Comparison of ENCODE assay signal across 9 cellular contexts in genomic region chr1:229843627-229844238, GRCh38.
DNase-seq lines count a peak whose midpoint lies in the region; ATAC-seq, FAIRE-seq and TF ChIP-seq lines count a peak whose summit lies in the region.
"Had no signal": no experiment of that assay in that cellular context is flagged by ENCODE, and none has a peak within 500 bp of the region (broad histone marks: within the 10 kb centered on the region; RNA-seq: fewer than 3 reads in every experiment).

No MANE protein-coding gene starts in this region.

- no peaks in the 10 kb centered on the region for H3K9me3 Mint-ChIP-seq in H9

- no peak overlapping the region for H3K14ac ChIP-seq in H9 (ENCODE audit: insufficient read depth, low read length)

- no peaks in the 10 kb centered on the region for H3K79me1 ChIP-seq in H9 (ENCODE audit: insufficient read depth, low read depth, low read length, poor library complexity, severe bottlenecking)

- H3K79me2 ChIP-seq in hepatocyte: no peaks in the 10 kb centered on the region
- no peaks in the 10 kb centered on the region for H3K79me2 ChIP-seq in H9 (ENCODE audit: insufficient read depth, low read length)

- CTCF ChIA-PET in A673 (lab: Charles Lee): no interaction called here

- no peak overlapping the region for H2BK15ac ChIP-seq in H9 (ENCODE audit: low read depth, low read length)

- H3K4me3 ChIP-seq in A673 (ENCODE audit: low read depth, low read length, poor library complexity, severe bottlenecking) (no peak overlapping the region), hepatocyte (no peak overlapping the region), kidney (ENCODE audit: low read length in 2 of 2) (no peak overlapping the region)

- in situ Hi-C loops in SK-MEL-5 (cut with HindIII; ENCODE audit: low pct_unique_long_range_greater_than_20kb, low sequenced_read_pairs): no loop called here

- POLR2A ChIA-PET in A673 (lab: Charles Lee; ENCODE audit: low non-redundant PET): no interaction called here

- H2AK5ac ChIP-seq in H9 (ENCODE audit: insufficient read length, low read length): no peak overlapping the region

- H3K27ac Mint-ChIP-seq in H9: no peak overlapping the region

- BruUV-seq in A673 (replicated peaks; lab: Mats Ljungman, UMichigan): no TSS peak

- peak; percentile 37 for DNase-seq in A673 (ENCODE audit: low spot score)
- DNase-seq in HCEC 1CT: peak; percentile 75
- DNase-seq in SK-MEL-5 (ENCODE audit: low read depth, low spot score): peak; percentile 27
- peak; percentile 71 for DNase-seq in hepatocyte (ENCODE audit: low spot score)
- DNase-seq in kidney: no peak
- no peak for DNase-seq in NCI-H1694 (lab: John Stamatoyannopoulos, UW)
- no peak for DNase-seq in H9
- DNase-seq: activated gamma-delta T cell had no signal

- H3K23ac ChIP-seq in H9 (ENCODE audit: insufficient read length, low read depth, low read length): no peak overlapping the region

- H3K56ac ChIP-seq in H9 (ENCODE audit: insufficient read length, low read depth, low read length): no peak overlapping the region

- H2BK5ac ChIP-seq in H9 (ENCODE audit: insufficient read length, low read length): no peak overlapping the region

- H3K4me1 ChIP-seq in A673 (ENCODE audit: insufficient read depth, low read length, poor library complexity, severe bottlenecking): peaks cover 1% of the 10 kb centered on the region
- H3K4me1 ChIP-seq in hepatocyte (ENCODE audit: insufficient read depth): peaks cover 16% of the 10 kb centered on the region
- no peaks in the 10 kb centered on the region for H3K4me1 ChIP-seq in kidney (ENCODE audit: control insufficient read depth in 1 of 2, insufficient read depth in 1 of 2, low read depth in 1 of 2, low read length in 2 of 2)
- no peaks in the 10 kb centered on the region for H3K4me1 ChIP-seq in H9 (ENCODE audit: insufficient read depth, low read length)

- H3K36me3 ChIP-seq in A673 (ENCODE audit: insufficient read depth, low read length, poor library complexity, severe bottlenecking) (no peaks in the 10 kb centered on the region), hepatocyte (replicated peaks; ENCODE audit: insufficient read depth, low read depth) (no peaks in the 10 kb centered on the region), kidney (ENCODE audit: control insufficient read depth in 1 of 2, insufficient read depth in 2 of 2, low read length in 2 of 2) (no peaks in the 10 kb centered on the region)

- H3K4me2 ChIP-seq in hepatocyte (no peak overlapping the region), H9 (ENCODE audit: insufficient read depth, insufficient read length, low read length) (no peak overlapping the region)

- H4K91ac ChIP-seq in H9 (ENCODE audit: insufficient read length, low read depth, low read length): no peak overlapping the region

- H2AFZ ChIP-seq in hepatocyte: no peak overlapping the region
- H2AFZ ChIP-seq in H9 (ENCODE audit: low read length): no peak overlapping the region

- no peaks in the 10 kb centered on the region for H3K27me3 Mint-ChIP-seq in H9 (ENCODE audit: low read depth)

- no peak overlapping the region for H2BK12ac ChIP-seq in H9 (ENCODE audit: insufficient read length, low read depth, low read length)

- peaks cover 6 to 7% of the 10 kb centered on the region in 2 experiments; a peak in 3 of 4 replicates for H3K4me1 Mint-ChIP-seq in H9

- no peak overlapping the region for H3K27ac ChIP-seq in A673 (ENCODE audit: low read depth, low read length, poor library complexity, severe bottlenecking)
- H3K27ac ChIP-seq in hepatocyte: peak overlapping the region; percentile 16
- H3K27ac ChIP-seq in kidney (ENCODE audit: low read depth in 2 of 2, low read length in 2 of 2): no peak overlapping the region
- no peak overlapping the region for H3K27ac ChIP-seq in H9 (ENCODE audit: insufficient read length, low read depth, low read length)

- H3K9ac ChIP-seq in kidney (ENCODE audit: low read length in 2 of 2) (no peak overlapping the region), H9 (ENCODE audit: extremely low read depth, insufficient read length, low read length) (no peak overlapping the region)

- no peak overlapping the region for H2BK20ac ChIP-seq in H9 (ENCODE audit: low read depth, low read length, poor library complexity, severe bottlenecking)

- H4K8ac ChIP-seq in H9 (replicated peaks; ENCODE audit: insufficient read length, low read depth, low read length): no peak overlapping the region

- no peaks in the 10 kb centered on the region for H4K20me1 ChIP-seq in hepatocyte (ENCODE audit: insufficient read depth, poor library complexity, severe bottlenecking)
- H4K20me1 ChIP-seq in H9 (ENCODE audit: control insufficient read depth, insufficient read depth, insufficient read length): no peaks in the 10 kb centered on the region

- TF ChIP-seq CTCF in A673 (conservative IDR thresholded peaks at IDR 0.05; ENCODE audit: low read depth, low read length) (peak; percentile 42), hepatocyte (IDR thresholded peaks at IDR 0.05; ENCODE audit: poor library complexity) (peak; percentile 33), kidney (IDR thresholded peaks at IDR 0.05; ENCODE audit: borderline replicate concordance, extremely low read depth, insufficient read depth) (no peak), H9 (conservative IDR thresholded peaks at IDR 0.05) (no peak)

- 57% methylated on average over 3 of the region's 3 CpGs for WGBS in hepatocyte (ENCODE audit: low lambda C conversion rate, missing lambda C conversion rate)
- no CpG with 5 or more reads among the region's 3 CpGs for WGBS in H9 (ENCODE audit: extremely low coverage, insufficient read length, low lambda C conversion rate)

- H3K36me3 Mint-ChIP-seq in H9 (ENCODE audit: insufficient read depth in 1 of 3, low read depth in 3 of 3): no peaks in the 10 kb centered on the region

- H2BK120ac ChIP-seq in H9 (ENCODE audit: low read depth, low read length, poor library complexity, severe bottlenecking): no peak overlapping the region

- H3K4me3 Mint-ChIP-seq in H9: no peak overlapping the region

- H3K23me2 ChIP-seq in H9 (ENCODE audit: insufficient read length, low read depth, low read length, poor library complexity, severe bottlenecking): no peaks in the 10 kb centered on the region

- intact Hi-C loops in A673 (cut with micrococcal nuclease; ENCODE audit: unreplicated experiment): no loop called here
- intact Hi-C loops in kidney (cut with DNase I): no loop called here

- no peak overlapping the region for H3K4ac ChIP-seq in H9 (ENCODE audit: low read depth, low read length)

- H3K18ac ChIP-seq in H9 (ENCODE audit: insufficient read length, low read depth, low read length): no peak overlapping the region

- no peak for FAIRE-seq in kidney (lab: Jason Lieb, UNC)

- no peak for ATAC-seq in GM18498 (IDR thresholded peaks at IDR 0.05; ENCODE audit: unreplicated experiment)

- no peaks in the 10 kb centered on the region for H3K9me2 ChIP-seq in hepatocyte (replicated peaks; ENCODE audit: insufficient read depth)

- H3K9me3 ChIP-seq in A673 (ENCODE audit: low read depth, low read length, poor library complexity, severe bottlenecking) (no peaks in the 10 kb centered on the region), hepatocyte (ENCODE audit: low read depth) (no peaks in the 10 kb centered on the region), kidney (ENCODE audit: control insufficient read depth in 1 of 2, low read length in 2 of 2) (no peaks in the 10 kb centered on the region), H9 (ENCODE audit: control insufficient read depth, low read depth, low read length) (no peaks in the 10 kb centered on the region)

- no peak overlapping the region for H3T11ph ChIP-seq in H9 (ENCODE audit: low read length)

- no peak overlapping the region for H4K5ac ChIP-seq in H9 (ENCODE audit: insufficient read length, low read depth, low read length)

- no peaks in the 10 kb centered on the region for H3K27me3 ChIP-seq in A673 (replicated peaks; ENCODE audit: insufficient read depth, low read depth, low read length, poor library complexity)
- H3K27me3 ChIP-seq in hepatocyte: no peaks in the 10 kb centered on the region
- H3K27me3 ChIP-seq in H9 (ENCODE audit: insufficient read depth, low read length): no peaks in the 10 kb centered on the region

Comparison
In these comparisons a context has a peak if more than half of its experiments do, and no peak if none do; other contexts are left out.
1. DNase-seq: peak in A673 (single experiment), HCEC 1CT (single experiment), SK-MEL-5 (single experiment) and hepatocyte (single experiment); none in kidney (single experiment), NCI-H1694 (single experiment) and H9 (single experiment).
2. CTCF ChIP-seq: peak in A673 (single experiment) and hepatocyte (single experiment); none in kidney (single experiment) and H9 (single experiment).